In the genomic region with DNA sequence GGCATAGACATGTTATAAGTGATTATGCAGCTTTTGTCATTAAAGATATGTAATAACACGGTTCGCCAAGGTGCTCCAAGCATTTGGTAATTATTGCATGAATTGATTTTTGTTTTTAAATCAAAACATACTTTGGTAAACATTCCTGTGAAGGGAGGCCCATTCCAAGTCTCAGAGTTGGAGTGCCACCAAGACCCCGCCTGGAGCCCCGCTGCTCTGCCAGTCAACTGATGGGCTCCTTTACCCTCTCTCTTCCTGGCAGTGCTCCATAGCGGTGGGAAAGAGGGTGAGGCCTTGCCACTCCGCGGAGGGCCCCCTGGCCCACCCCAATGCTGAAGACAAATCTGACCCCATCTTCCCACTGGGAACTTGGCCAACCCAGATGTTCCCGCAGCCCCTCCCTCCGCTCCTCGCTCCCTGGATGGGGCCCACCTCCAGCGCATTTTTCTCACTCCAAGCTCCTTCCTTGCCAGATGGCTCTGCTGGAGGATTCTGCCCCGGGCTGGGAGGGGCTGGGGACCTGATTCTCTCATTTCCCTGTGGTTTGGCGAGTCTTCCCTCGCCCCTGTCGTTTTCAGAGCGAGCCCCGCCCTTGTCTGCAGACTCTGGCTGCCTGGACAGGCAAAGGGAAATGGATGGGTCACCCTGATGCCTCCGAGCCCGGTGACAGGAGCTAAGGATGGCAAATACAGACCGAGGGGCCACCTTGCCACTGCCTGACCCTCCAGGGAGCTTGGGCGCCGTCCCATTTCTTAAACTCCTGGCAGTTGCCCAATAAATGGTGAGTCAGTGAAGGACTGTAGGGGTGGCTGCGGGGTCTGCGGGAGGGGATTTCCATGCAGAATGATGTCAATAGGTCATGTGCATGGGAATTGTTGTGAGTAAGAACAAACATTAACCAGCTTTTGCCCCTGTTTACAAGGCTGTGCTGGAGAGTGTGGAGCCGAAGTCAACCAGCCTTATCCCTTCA, we compare ENCODE assay signal across 8 cellular contexts. TPM values are rescaled to one million over a fixed set of nuclear protein-coding genes. Genes with fewer than 3 reads are reported as not detected.
DNase-seq lines count a peak whose midpoint lies in the region; ATAC-seq and TF ChIP-seq lines count a peak whose summit lies in the region.

No MANE protein-coding gene starts in this region.

- no peaks in the 10 kb centered on the region for H4K20me1 ChIP-seq in H9 (ENCODE audit: control insufficient read depth, insufficient read depth, insufficient read length)

- H3K27me3 Mint-ChIP-seq in H9 (ENCODE audit: low read depth), result peaks cover 2% of the 10 kb centered on the region; the same call in 1 of the 2 replicates

- H3K36me3 Mint-ChIP-seq in H9 (ENCODE audit: insufficient read depth in 1 of 3, low read depth in 3 of 3), result peaks cover 0 to 2% (median 0%) of the 10 kb centered on the region in 3 experiments; a peak in 4 of 7 replicates
- peaks cover 17% of the 10 kb centered on the region for H3K36me3 Mint-ChIP-seq in stimulated activated effector memory CD8-positive, alpha-beta T cell treated with anti-CD3 and anti-CD28 coated beads, Interleukin-12 subunit alpha, Interleukin-12 subunit beta, amount 100 ng/mL, for 72 hours

- no peak overlapping the region for H3K27ac ChIP-seq in H9 (ENCODE audit: insufficient read length, low read depth, low read length)

- no peak overlapping the region for H3K56ac ChIP-seq in H9 (ENCODE audit: insufficient read length, low read depth, low read length)

- H3K79me1 ChIP-seq in H9 (ENCODE audit: insufficient read depth, low read depth, low read length, poor library complexity, severe bottlenecking), result no peaks in the 10 kb centered on the region

- no peaks in the 10 kb centered on the region for H3K9me3 Mint-ChIP-seq in H9
- H3K9me3 Mint-ChIP-seq in stimulated activated effector memory CD8-positive, alpha-beta T cell treated with anti-CD3 and anti-CD28 coated beads, Interleukin-12 subunit alpha, Interleukin-12 subunit beta, amount 100 ng/mL, for 72 hours, result no peaks in the 10 kb centered on the region

- H3K23me2 ChIP-seq in H9 (ENCODE audit: insufficient read length, low read depth, low read length, poor library complexity, severe bottlenecking), result no peaks in the 10 kb centered on the region

- no peak overlapping the region for H2BK15ac ChIP-seq in H9 (ENCODE audit: low read depth, low read length)

- no peak overlapping the region for H3K4me3 Mint-ChIP-seq in H9
- no peak overlapping the region for H3K4me3 Mint-ChIP-seq in stimulated activated effector memory CD8-positive, alpha-beta T cell treated with anti-CD3 and anti-CD28 coated beads, Interleukin-12 subunit alpha, Interleukin-12 subunit beta, amount 100 ng/mL, for 72 hours

- peaks cover 4% of the 10 kb centered on the region; the same call in 1 of the 2 replicates for H3K4me1 ChIP-seq in H9 (ENCODE audit: insufficient read depth, low read length)

- H2AK5ac ChIP-seq in H9 (ENCODE audit: insufficient read length, low read length), result no peak overlapping the region

- no peak overlapping the region for H2BK5ac ChIP-seq in H9 (ENCODE audit: insufficient read length, low read length)

- WGBS in H9 (ENCODE audit: extremely low coverage, insufficient read length, low lambda C conversion rate), result no CpG with 5 or more reads among the region's 25 CpGs

- intact Hi-C loops in left ventricle myocardium superior (cut with micrococcal nuclease), result no loop called here

- H3K27ac Mint-ChIP-seq in H9, result peak overlapping the region; percentile 3 to 75 (median 51); a peak in 2 of 7 replicates
- H3K27ac Mint-ChIP-seq in stimulated activated effector memory CD8-positive, alpha-beta T cell treated with anti-CD3 and anti-CD28 coated beads, Interleukin-12 subunit alpha, Interleukin-12 subunit beta, amount 100 ng/mL, for 72 hours, result peak overlapping the region; percentile 40

- H4K91ac ChIP-seq in H9 (ENCODE audit: insufficient read length, low read depth, low read length), result no peak overlapping the region

- H3K4me3 ChIP-seq in astrocyte of the cerebellum (ENCODE audit: low read depth, low read length), result peak overlapping the region; percentile 8

- DNase-seq in H9 (peak; percentile 60), astrocyte of the cerebellum (ENCODE audit: low read depth) (peak; percentile 85), left ventricle myocardium superior (peak; percentile 67), NOMO-1 treated with DMSO at 0.1 percent for 48 hours (lab: John Stamatoyannopoulos, UW; ENCODE audit: unreplicated experiment) (no peak)
- no peak for DNase-seq in stimulated activated effector memory CD8-positive, alpha-beta T cell treated with anti-CD3 and anti-CD28 coated beads, Interleukin-12 subunit alpha, Interleukin-12 subunit beta, amount 100 ng/mL, for 72 hours (ENCODE audit: low spot score in 2 of 2)

- no peak overlapping the region for H3K14ac ChIP-seq in H9 (ENCODE audit: insufficient read depth, low read length)

- peak; percentile 76 for ATAC-seq in left ventricle myocardium superior
- ATAC-seq in stimulated activated effector memory CD8-positive, alpha-beta T cell treated with anti-CD3 and anti-CD28 coated beads, Interleukin-12 subunit alpha, Interleukin-12 subunit beta, amount 100 ng/mL, for 72 hours, result peak; percentile 64
- no peak for ATAC-seq in HG02798 (IDR thresholded peaks at IDR 0.05; ENCODE audit: poor library complexity, unreplicated experiment)
- ATAC-seq in HG02571 (IDR thresholded peaks at IDR 0.05; ENCODE audit: unreplicated experiment), result no peak
- ATAC-seq in GM21526 (IDR thresholded peaks at IDR 0.05; ENCODE audit: low FRiP score, unreplicated experiment), result no peak

- no peaks in the 10 kb centered on the region for H3K79me2 ChIP-seq in H9 (ENCODE audit: insufficient read depth, low read length)

- no peak overlapping the region for H2BK12ac ChIP-seq in H9 (ENCODE audit: insufficient read length, low read depth, low read length)

- H3K4me2 ChIP-seq in H9 (ENCODE audit: insufficient read depth, insufficient read length, low read length), result no peak overlapping the region

- H3K18ac ChIP-seq in H9 (ENCODE audit: insufficient read length, low read depth, low read length), result no peak overlapping the region

- no peak overlapping the region for H2AFZ ChIP-seq in H9 (ENCODE audit: low read length)

- no peak overlapping the region for H4K8ac ChIP-seq in H9 (replicated peaks; ENCODE audit: insufficient read length, low read depth, low read length)

- no peak overlapping the region for H4K5ac ChIP-seq in H9 (ENCODE audit: insufficient read length, low read depth, low read length)

- H2BK120ac ChIP-seq in H9 (ENCODE audit: low read depth, low read length, poor library complexity, severe bottlenecking), result no peak overlapping the region

- in situ Hi-C loops in astrocyte of the cerebellum (cut with HindIII; ENCODE audit: low sequenced_read_pairs), result no loop called here

- H3K9me3 ChIP-seq in H9 (ENCODE audit: control insufficient read depth, low read depth, low read length), result no peaks in the 10 kb centered on the region

- H3K9ac ChIP-seq in H9 (ENCODE audit: extremely low read depth, insufficient read length, low read length), result no peak overlapping the region

- no peak overlapping the region for H3K4ac ChIP-seq in H9 (ENCODE audit: low read depth, low read length)

- no peak overlapping the region for H3K23ac ChIP-seq in H9 (ENCODE audit: insufficient read length, low read depth, low read length)

- H3K4me1 Mint-ChIP-seq in H9, result peaks cover 24 to 26% of the 10 kb centered on the region in 2 experiments
- H3K4me1 Mint-ChIP-seq in stimulated activated effector memory CD8-positive, alpha-beta T cell treated with anti-CD3 and anti-CD28 coated beads, Interleukin-12 subunit alpha, Interleukin-12 subunit beta, amount 100 ng/mL, for 72 hours, result peaks cover 14% of the 10 kb centered on the region

- H3T11ph ChIP-seq in H9 (ENCODE audit: low read length), result no peak overlapping the region

- H3K27me3 ChIP-seq in H9 (ENCODE audit: insufficient read depth, low read length), result 0 out of 2 replicates have a peak, but pooled peaks cover 2% of the 10 kb centered on the region

- H2BK20ac ChIP-seq in H9 (ENCODE audit: low read depth, low read length, poor library complexity, severe bottlenecking), result no peak overlapping the region

- TF ChIP-seq CTCF in H9 (conservative IDR thresholded peaks at IDR 0.05) (no peak), astrocyte of the cerebellum (IDR thresholded peaks at IDR 0.05; ENCODE audit: low read depth, low read length, missing control alignments) (no peak)

RNA-seq across cellular contexts. Expression of gene PAPLN, which starts 9.2 kb away (rescaled TPM):
- 6.9 and 8.5 TPM in 2 replicates for total RNA-seq in H9 (2021)
- total RNA-seq in left ventricle myocardium superior, result 3.2 TPM

Comparison
In these comparisons a context has a peak if more than half of its experiments do, and no peak if none do; other contexts are left out.
1. DNase-seq: peak in H9 (single experiment), astrocyte of the cerebellum (single experiment) and left ventricle myocardium superior (single experiment); none in stimulated activated effector memory CD8-positive, alpha-beta T cell treated with anti-CD3 and anti-CD28 coated beads, Interleukin-12 subunit alpha, Interleukin-12 subunit beta, amount 100 ng/mL, for 72 hours (0 of 2) and NOMO-1 treated with DMSO at 0.1 percent for 48 hours (single experiment).
2. ATAC-seq: peak in left ventricle myocardium superior (single experiment) and stimulated activated effector memory CD8-positive, alpha-beta T cell treated with anti-CD3 and anti-CD28 coated beads, Interleukin-12 subunit alpha, Interleukin-12 subunit beta, amount 100 ng/mL, for 72 hours (single experiment); none in HG02798 (single experiment), HG02571 (single experiment) and GM21526 (single experiment).